Comparison of ENCODE assay signal across 7 cellular contexts in genomic region chr2:223814764-223815163, GRCh38. TPM values are rescaled to one million over a fixed set of nuclear protein-coding genes. Genes with fewer than 3 reads are reported as not detected.
DNase-seq lines count a peak whose midpoint lies in the region; ATAC-seq, FAIRE-seq and TF ChIP-seq lines count a peak whose summit lies in the region.
"Not testable (repeated sequence)": the region's sequence is repeated elsewhere in the genome, so short reads cannot be mapped to it uniquely, and the experiment has no call there.

No MANE protein-coding gene starts in this region.

- intact Hi-C loops in PC-9 (cut with micrococcal nuclease; ENCODE audit: unreplicated experiment) (loop anchor here (1.0 kb wide), 3 partner anchors 15 to 127 kb away; no protein-coding TSS in a partner anchor), endothelial cell of umbilical vein (cut with micrococcal nuclease) (loop anchor here (1.0 to 5.0 kb wide), 3 partner anchors 89 to 333 kb away; no protein-coding TSS in a partner anchor)
- intact Hi-C loops in stomach (cut with DNase I; ENCODE audit: low total_unique reads), result not testable (repeated sequence)

- H3K27me3 ChIP-seq in PC-9 (ENCODE audit: insufficient read depth, low read depth); endothelial cell of umbilical vein (ENCODE audit: control insufficient read depth in 2 of 2, insufficient read depth in 2 of 2, low read length in 2 of 2); stomach: not testable (repeated sequence)

- H3F3A ChIP-seq in PC-9 (ENCODE audit: insufficient read depth, low read depth), result peaks cover 46% of the 10 kb centered on the region

- H3K4me3 ChIP-seq in HEK293 (ENCODE audit: low read depth, low read length); PC-9; endothelial cell of umbilical vein (replicated peaks in 1 of 3; ENCODE audit: insufficient read depth in 1 of 3, low read depth in 1 of 3, low read length in 3 of 3); stomach: not testable (repeated sequence)

- CTCF ChIA-PET in HEK293 (lab: Yijun Ruan, JAX) (interaction anchor here (0.5 kb wide), 1 partner anchor 139 kb away, joined by 4 read pairs; no protein-coding TSS in a partner anchor), PC-9 (lab: Charles Lee) (interaction anchor here (1.0 to 1.7 kb wide), 2 partner anchors 18 to 23 kb away, joined by 4 to 6 read pairs; no protein-coding TSS in a partner anchor), endothelial cell of umbilical vein (lab: Charles Lee) (interaction anchor here (0.6 to 1.4 kb wide), 5 partner anchors 13 to 123 kb away, joined by 3 to 9 read pairs (median 4); no protein-coding TSS in a partner anchor)

- ATAC-seq in SK-N-SH treated with all-trans-retinoic acid at 6 μM for 48 hours, result peak; percentile 24

- not testable (repeated sequence) for H3K36me3 Mint-ChIP-seq in activated naive CD4-positive, alpha-beta T cell treated with anti-CD3 and anti-CD28 coated beads, Interleukin-2, amount 50 U/mL, for 24 hours; nephron (ENCODE audit: low read depth)

- peak in 1 of 2 experiments; percentile 37 for DNase-seq in PC-9
- DNase-seq in endothelial cell of umbilical vein (ENCODE audit: low read depth, low spot score); stomach: not testable (repeated sequence)

- WGBS in stomach, 5 donors, result 67 to 73% (median 72%) methylated on average over 3 of the region's 3 CpGs

- TF ChIP-seq EP300 in stomach (IDR thresholded peaks at IDR 0.05), result not testable (repeated sequence)

- not testable (repeated sequence) for H3K4me3 Mint-ChIP-seq in activated naive CD4-positive, alpha-beta T cell treated with anti-CD3 and anti-CD28 coated beads, Interleukin-2, amount 50 U/mL, for 24 hours; nephron

- not testable (repeated sequence) for TF ChIP-seq POLR2A in endothelial cell of umbilical vein (IDR thresholded peaks at IDR 0.05; ENCODE audit: low read depth, low read length); stomach (IDR thresholded peaks at IDR 0.05)

- H3K79me2 ChIP-seq in PC-9 (ENCODE audit: low read depth), result peaks cover 89% of the 10 kb centered on the region
- H3K79me2 ChIP-seq in endothelial cell of umbilical vein (ENCODE audit: control insufficient read depth, insufficient read depth, low read length), result not testable (repeated sequence)

- BruUV-seq in PC-9 (replicated peaks; lab: Mats Ljungman, UMichigan); endothelial cell of umbilical vein (replicated peaks; lab: Mats Ljungman, UMichigan): not testable (repeated sequence)

- H3K9me1 ChIP-seq in endothelial cell of umbilical vein (replicated peaks; ENCODE audit: control insufficient read depth, extremely low read depth, insufficient read depth, low read length), result not testable (repeated sequence)

- H3K9me2 ChIP-seq in PC-9 (ENCODE audit: insufficient read depth), result not testable (repeated sequence)

- H3K9me3 ChIP-seq in HEK293 (ENCODE audit: control insufficient read depth, insufficient read depth, low read depth, low read length); PC-9 (ENCODE audit: insufficient read depth, low read depth); endothelial cell of umbilical vein (replicated peaks; ENCODE audit: control insufficient read depth, insufficient read depth, low read length); stomach: not testable (repeated sequence)

- H4K20me1 ChIP-seq in PC-9 (ENCODE audit: insufficient read depth); endothelial cell of umbilical vein (replicated peaks; ENCODE audit: control insufficient read depth, extremely low read depth, insufficient read depth, low read length): not testable (repeated sequence)

- not testable (repeated sequence) for H3K9me3 Mint-ChIP-seq in activated naive CD4-positive, alpha-beta T cell treated with anti-CD3 and anti-CD28 coated beads, Interleukin-2, amount 50 U/mL, for 24 hours; nephron

- H3K4me1 ChIP-seq in HEK293 (ENCODE audit: control insufficient read depth, insufficient read depth, low read length) (peaks cover 28% of the 10 kb centered on the region), PC-9 (replicated peaks; ENCODE audit: insufficient read depth) (peaks cover 56% of the 10 kb centered on the region), endothelial cell of umbilical vein (ENCODE audit: control insufficient read depth, extremely low read depth, insufficient read depth, low read length) (peaks cover 20% of the 10 kb centered on the region), stomach (peaks cover 6 to 46% (median 30%) of the 10 kb centered on the region in 4 donors)

- not testable (repeated sequence) for FAIRE-seq in endothelial cell of umbilical vein (lab: Jason Lieb, UNC)

- H3K27me3 Mint-ChIP-seq in activated naive CD4-positive, alpha-beta T cell treated with anti-CD3 and anti-CD28 coated beads, Interleukin-2, amount 50 U/mL, for 24 hours; nephron (ENCODE audit: low read depth): not testable (repeated sequence)

- H3K4me1 Mint-ChIP-seq in activated naive CD4-positive, alpha-beta T cell treated with anti-CD3 and anti-CD28 coated beads, Interleukin-2, amount 50 U/mL, for 24 hours, result peaks cover 13% of the 10 kb centered on the region
- peaks cover 23% of the 10 kb centered on the region for H3K4me1 Mint-ChIP-seq in nephron

- H3K9ac ChIP-seq in endothelial cell of umbilical vein (replicated peaks; ENCODE audit: extremely low read depth, insufficient read depth, low read length), result not testable (repeated sequence)

- POLR2A ChIA-PET in HEK293 (lab: Yijun Ruan, JAX); endothelial cell of umbilical vein (lab: Charles Lee): not testable (repeated sequence)
- POLR2A ChIA-PET in PC-9 (lab: Charles Lee; ENCODE audit: unreplicated experiment), result interaction anchor here (0.6 to 0.7 kb wide), 2 partner anchors 15 to 932 kb away, joined by 3 to 4 read pairs; no protein-coding TSS in a partner anchor

- H2AFZ ChIP-seq in PC-9; endothelial cell of umbilical vein (ENCODE audit: low read depth, low read length): not testable (repeated sequence)

- H3K27ac Mint-ChIP-seq in activated naive CD4-positive, alpha-beta T cell treated with anti-CD3 and anti-CD28 coated beads, Interleukin-2, amount 50 U/mL, for 24 hours, result peak overlapping the region; percentile 56
- H3K27ac Mint-ChIP-seq in nephron, result peak overlapping the region; percentile 63 to 82 (median 81)

- not testable (repeated sequence) for TF ChIP-seq CTCF in HEK293 (tag by site-specific recombination; IDR thresholded peaks at IDR 0.05); PC-9 (conservative IDR thresholded peaks at IDR 0.05); endothelial cell of umbilical vein (IDR thresholded peaks at IDR 0.05; ENCODE audit: extremely low read depth in 1 of 2, insufficient read depth in 1 of 2, low read depth in 1 of 2, low read length in 2 of 2); nephron (IDR thresholded peaks at IDR 0.05; ENCODE audit: unreplicated experiment in 3 of 3); stomach (IDR thresholded peaks at IDR 0.05)

- not testable (repeated sequence) for H3K36me3 ChIP-seq in HEK293 (ENCODE audit: control insufficient read depth in 2 of 2, insufficient read depth in 1 of 2, low read length in 2 of 2); PC-9 (ENCODE audit: low read depth); endothelial cell of umbilical vein (ENCODE audit: control insufficient read depth in 2 of 2, extremely low read depth in 1 of 2, insufficient read depth in 2 of 2, low read length in 2 of 2); stomach

- peak overlapping the region; percentile 55 for H3K4me2 ChIP-seq in PC-9
- H3K4me2 ChIP-seq in endothelial cell of umbilical vein (ENCODE audit: insufficient read depth, low read length), result not testable (repeated sequence)

- dilution Hi-C loops in endothelial cell of umbilical vein (cut with MboI; ENCODE audit: extremely low pct_ligation_motif_present, low sequenced_read_pairs), result not testable (repeated sequence)

- H3K27ac ChIP-seq in HEK293 (ENCODE audit: extremely low read depth, low read depth, low read length) (peak overlapping the region; percentile 54), PC-9 (peak overlapping the region; percentile 79), endothelial cell of umbilical vein (ENCODE audit: insufficient read depth, low read depth, low read length) (peak overlapping the region; percentile 49), stomach (peak overlapping the region in 4 of 5 donors; percentile 1 to 60 (median 37))

TF ChIP-seq in SK-N-SH treated with all-trans-retinoic acid at 6 μM for 48 hours, 23 proteins besides CTCF, POLR2A, EP300 and RAD21:
- TF ChIP-seq ZFP3 (CRISPR knock-in tag; IDR thresholded peaks at IDR 0.05), result 0 out of 2 replicates have a peak, but pooled peaks have one; percentile 18

RNA-seq across cellular contexts. Expression of gene AP1S3, which starts 22.6 kb away (rescaled TPM):
- total RNA-seq in PC-9 (2021) (61.3 and 73.3 TPM in 2 replicates), endothelial cell of umbilical vein (3.2 and 3.8 TPM in 2 replicates), stomach (10 to 100 TPM in 2 of 5 donors, 1 to 10 TPM in 1, not detected in 2; 4.8 to 18.2 (median 11.6) TPM)
- polyA plus RNA-seq in endothelial cell of umbilical vein (0.51 and 0.69 TPM in 2 replicates), stomach (1 to 10 TPM; 1.5 to 6.3 (median 6.0) TPM)
- 0.86 and 0.87 TPM in 2 replicates for polyA plus RNA-seq in endothelial cell of umbilical vein (2011; cell fraction: cytosol; rRNA removed)
- polyA plus RNA-seq in endothelial cell of umbilical vein (2011; cell fraction: nucleus; rRNA removed), result 1.1 and 1.8 TPM in 2 replicates
- 5.0 and 8.1 TPM in 2 replicates for polyA plus RNA-seq in endothelial cell of umbilical vein (2012)
- 1.2 and 1.6 TPM in 2 replicates for polyA minus RNA-seq in endothelial cell of umbilical vein
- 20.0 TPM for polyA minus RNA-seq in endothelial cell of umbilical vein (2011; cell fraction: cytosol; rRNA and poly(A)+ RNA removed)
- polyA minus RNA-seq in endothelial cell of umbilical vein (2011; cell fraction: nucleus; rRNA and poly(A)+ RNA removed), result 1.4 and 3.0 TPM in 2 replicates
